ENCODE assay signal across 1 cellular context in genomic region chr17:37286430-37286829, GRCh38.
TF ChIP-seq lines count a peak whose summit lies in the region.

No MANE protein-coding gene starts in this region.

TF ChIP-seq in IMR-90, 13 proteins besides CTCF, POLR2A, EP300 and RAD21 (continued from another document):
- no peak for TF ChIP-seq USF2 (IDR thresholded peaks at IDR 0.05; ENCODE audit: low read depth, low read length)
- no peak for TF ChIP-seq NFE2L2 (IDR thresholded peaks at IDR 0.05; ENCODE audit: low read depth, low read length)
- TF ChIP-seq ELK1 (IDR thresholded peaks at IDR 0.05; ENCODE audit: borderline replicate concordance, low read depth, low read length) = no peak
- no peak for TF ChIP-seq CHD1 (IDR thresholded peaks at IDR 0.05; ENCODE audit: low read depth, low read length)
- TF ChIP-seq FOS (IDR thresholded peaks at IDR 0.05; ENCODE audit: low read depth, low read length) = no peak
- TF ChIP-seq MXI1 (IDR thresholded peaks at IDR 0.05; ENCODE audit: borderline replicate concordance, low read depth, low read length) = no peak
- no peak for TF ChIP-seq MAZ (IDR thresholded peaks at IDR 0.05; ENCODE audit: borderline replicate concordance, low read depth, low read length)
- TF ChIP-seq SMC3 (IDR thresholded peaks at IDR 0.05; ENCODE audit: low read depth, low read length) = no peak
- no peak for TF ChIP-seq MAFK (IDR thresholded peaks at IDR 0.05; ENCODE audit: low read depth, low read length)
- no peak for TF ChIP-seq RFX5 (IDR thresholded peaks at IDR 0.05; ENCODE audit: low read depth, low read length)
TF ChIP-seq in IMR-90: peak in this region for 0.
